ENCODE assay signal across 8 cellular contexts in genomic region chr9:69760278-69760610, GRCh38. TPM values are rescaled to one million over a fixed set of nuclear protein-coding genes. Genes with fewer than 3 reads are reported as not detected.
DNase-seq lines count a peak whose midpoint lies in the region; ATAC-seq and TF ChIP-seq lines count a peak whose summit lies in the region.

No MANE protein-coding gene starts in this region.

- TF ChIP-seq CTCF in Caco-2 (IDR thresholded peaks at IDR 0.05; ENCODE audit: insufficient read depth in 1 of 2, low read depth in 1 of 2, low read length in 1 of 2, severe bottlenecking in 1 of 2, unreplicated experiment in 1 of 2) = no peak

- no peaks in the 10 kb centered on the region for H3K4me1 ChIP-seq in Caco-2
- H3K4me1 ChIP-seq in iPS-15b (ENCODE audit: control insufficient read depth, insufficient read depth, low read length) = peaks cover 28% of the 10 kb centered on the region
- H3K4me1 ChIP-seq in stomach smooth muscle (ENCODE audit: control insufficient read depth, insufficient read depth, low read length) = no peaks in the 10 kb centered on the region

- H3K36me3 Mint-ChIP-seq in Caco-2 (ENCODE audit: insufficient read depth, unreplicated experiment) = no peaks in the 10 kb centered on the region
- H3K36me3 Mint-ChIP-seq in activated T-helper 2 cell treated with anti-CD3 and anti-CD28 coated beads, Interferon-gamma antibody, Interleukin-2, Interleukin-4, amounts not matched to agents 10 μg/mL and 5 μg/mL and 100 μg/mL, durations not matched to agents 14 hours and 24 hours and 36 hours (ENCODE audit: low read depth) = peaks cover 27% of the 10 kb centered on the region

- no peaks in the 10 kb centered on the region for H3K9me3 Mint-ChIP-seq in Caco-2 (ENCODE audit: unreplicated experiment)
- no peaks in the 10 kb centered on the region for H3K9me3 Mint-ChIP-seq in activated T-helper 2 cell treated with anti-CD3 and anti-CD28 coated beads, Interferon-gamma antibody, Interleukin-2, Interleukin-4, amounts not matched to agents 10 μg/mL and 5 μg/mL and 100 μg/mL, durations not matched to agents 14 hours and 24 hours and 36 hours

- BruUV-seq in Caco-2 (replicated peaks; lab: Mats Ljungman, UMichigan) = TSS peak; percentile 73

- H3K27me3 Mint-ChIP-seq in Caco-2 (ENCODE audit: insufficient read depth, unreplicated experiment) = no peaks in the 10 kb centered on the region
- H3K27me3 Mint-ChIP-seq in activated T-helper 2 cell treated with anti-CD3 and anti-CD28 coated beads, Interferon-gamma antibody, Interleukin-2, Interleukin-4, amounts not matched to agents 10 μg/mL and 5 μg/mL and 100 μg/mL, durations not matched to agents 14 hours and 24 hours and 36 hours (ENCODE audit: low read depth) = no peaks in the 10 kb centered on the region

- H3K4me3 ChIP-seq in Caco-2 (ENCODE audit: low read depth, low read length) (peak overlapping the region; percentile 20), iPS-15b (ENCODE audit: low read depth, low read length) (peak overlapping the region; percentile 67), stomach smooth muscle (ENCODE audit: low read length in 2 of 2) (peak overlapping the region; percentile 91)

- CTCF ChIA-PET in Caco-2 (lab: Charles Lee) = no interaction called here

- peak overlapping the region; percentile 73 for H3K4me3 Mint-ChIP-seq in Caco-2 (ENCODE audit: unreplicated experiment)
- peak overlapping the region; percentile 97 for H3K4me3 Mint-ChIP-seq in activated T-helper 2 cell treated with anti-CD3 and anti-CD28 coated beads, Interferon-gamma antibody, Interleukin-2, Interleukin-4, amounts not matched to agents 10 μg/mL and 5 μg/mL and 100 μg/mL, durations not matched to agents 14 hours and 24 hours and 36 hours (ENCODE audit: low read depth)

- POLR2A ChIA-PET in Caco-2 (lab: Charles Lee) = no interaction called here

- H3K9me3 ChIP-seq in Caco-2 = no peaks in the 10 kb centered on the region
- no peaks in the 10 kb centered on the region for H3K9me3 ChIP-seq in iPS-15b (ENCODE audit: control insufficient read depth, insufficient read depth, low read length)
- no peaks in the 10 kb centered on the region for H3K9me3 ChIP-seq in stomach smooth muscle (ENCODE audit: control insufficient read depth in 2 of 2, low read length in 2 of 2)

- H3K27ac Mint-ChIP-seq in Caco-2 (ENCODE audit: unreplicated experiment) = no peak overlapping the region
- peak overlapping the region; percentile 90 for H3K27ac Mint-ChIP-seq in activated T-helper 2 cell treated with anti-CD3 and anti-CD28 coated beads, Interferon-gamma antibody, Interleukin-2, Interleukin-4, amounts not matched to agents 10 μg/mL and 5 μg/mL and 100 μg/mL, durations not matched to agents 14 hours and 24 hours and 36 hours

- no peaks in the 10 kb centered on the region for H3K36me3 ChIP-seq in Caco-2 (ENCODE audit: control insufficient read depth, insufficient read depth, low read length)
- no peaks in the 10 kb centered on the region for H3K36me3 ChIP-seq in iPS-15b (ENCODE audit: control insufficient read depth, insufficient read depth, low read length)
- no peaks in the 10 kb centered on the region for H3K36me3 ChIP-seq in stomach smooth muscle (ENCODE audit: control insufficient read depth in 2 of 2, insufficient read depth in 2 of 2, low read length in 2 of 2)

- DNase-seq in Caco-2 (no peak), HuH-7 (ENCODE audit: low spot score) (no peak), LoVo (ENCODE audit: low spot score) (no peak)
- no peak for DNase-seq in activated T-helper 2 cell treated with anti-CD3 and anti-CD28 coated beads, Interferon-gamma antibody, Interleukin-2, Interleukin-4, amounts not matched to agents 10 μg/mL and 5 μg/mL and 100 μg/mL, durations not matched to agents 14 hours and 24 hours and 36 hours (ENCODE audit: low spot score)
- DNase-seq in stimulated activated naive CD4-positive, alpha-beta T cell (lab: John Stamatoyannopoulos, UW) = no peak

- intact Hi-C loops in Caco-2 (cut with micrococcal nuclease; ENCODE audit: unreplicated experiment) = no loop called here
- intact Hi-C loops in activated T-helper 2 cell treated with anti-CD3 and anti-CD28 coated beads, Interferon-gamma antibody, Interleukin-2, Interleukin-4, amounts not matched to agents 10 μg/mL and 5 μg/mL and 100 μg/mL, durations not matched to agents 14 hours and 24 hours and 36 hours (cut with micrococcal nuclease) = no loop called here

- peak overlapping the region; percentile 81 for H3K27ac ChIP-seq in stomach smooth muscle (ENCODE audit: low read length)

- peaks cover 7% of the 10 kb centered on the region for H3K4me1 Mint-ChIP-seq in Caco-2 (ENCODE audit: low read depth, unreplicated experiment)
- H3K4me1 Mint-ChIP-seq in activated T-helper 2 cell treated with anti-CD3 and anti-CD28 coated beads, Interferon-gamma antibody, Interleukin-2, Interleukin-4, amounts not matched to agents 10 μg/mL and 5 μg/mL and 100 μg/mL, durations not matched to agents 14 hours and 24 hours and 36 hours (ENCODE audit: low read depth) = peaks cover 21% of the 10 kb centered on the region

- ATAC-seq in HG02870 (IDR thresholded peaks at IDR 0.05; ENCODE audit: unreplicated experiment) = peak; percentile 1

- H3K9ac ChIP-seq in iPS-15b (ENCODE audit: low read depth, low read length) (peak overlapping the region; percentile 75), stomach smooth muscle (ENCODE audit: low read length in 2 of 2) (peak overlapping the region; percentile 68 to 82)

- H3K27me3 ChIP-seq in Caco-2 (replicated peaks; ENCODE audit: control insufficient read depth, insufficient read depth, low read length) (no peaks in the 10 kb centered on the region), iPS-15b (ENCODE audit: control insufficient read depth, insufficient read depth, low read length) (no peaks in the 10 kb centered on the region), stomach smooth muscle (ENCODE audit: control insufficient read depth in 1 of 2, insufficient read depth in 2 of 2, low read length in 2 of 2) (no peaks in the 10 kb centered on the region)

RNA-seq across cellular contexts. Expression of gene PTAR1, which starts 0.4 kb away (rescaled TPM):
- 16.5 and 17.4 TPM in 2 replicates for total RNA-seq in Caco-2 (2022)
- total RNA-seq in activated T-helper 2 cell treated with anti-CD3 and anti-CD28 coated beads, Interferon-gamma antibody, Interleukin-2, Interleukin-4, amounts not matched to agents 10 μg/mL and 5 μg/mL and 100 μg/mL, durations not matched to agents 14 hours and 24 hours and 36 hours = 51.1 and 57.2 TPM in 2 replicates

Comparison
In these comparisons a context has a peak if more than half of its experiments do, and no peak if none do; other contexts are left out.
1. H3K4me3 ChIP-seq: peak in every context shown above with its lines; median percentile 91 in stomach smooth muscle; 67 in iPS-15b; 20 in Caco-2.